10 cellular contexts compared by ENCODE assay signal in the genomic region with DNA sequence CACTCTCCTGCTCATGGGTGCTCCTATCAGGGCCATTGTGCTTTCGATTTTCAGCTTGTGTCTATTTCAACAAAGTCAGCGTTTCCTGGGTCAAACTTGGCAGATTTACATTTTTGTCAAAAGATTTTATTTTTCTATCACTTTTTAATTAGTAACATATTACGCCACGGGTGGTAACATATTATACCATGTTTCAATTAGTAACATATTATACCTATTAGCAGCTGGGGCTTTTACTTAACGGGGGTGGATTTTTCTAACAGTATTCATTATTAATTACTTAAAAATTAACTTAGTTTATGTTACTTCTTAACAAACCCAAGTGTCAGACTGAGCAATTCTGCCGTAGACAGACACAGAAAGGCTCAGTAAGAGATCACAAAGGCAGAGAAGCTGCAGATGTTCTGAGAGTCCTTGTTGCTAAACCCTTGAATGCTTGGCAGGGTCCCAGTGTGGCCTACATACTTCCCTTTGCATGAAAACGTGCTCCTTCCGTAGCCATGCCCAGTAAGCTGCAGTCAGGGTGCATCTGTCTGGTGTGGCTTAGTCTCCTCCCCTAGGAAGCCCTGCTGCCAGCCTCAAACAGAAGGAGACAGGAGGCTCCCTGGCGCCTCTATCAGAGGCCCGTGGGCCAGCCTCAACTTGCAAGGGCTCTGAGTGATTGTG.
DNase-seq lines count a peak whose midpoint lies in the region; ATAC-seq, FAIRE-seq and TF ChIP-seq lines count a peak whose summit lies in the region.
"Had no signal": no experiment of that assay in that cellular context is flagged by ENCODE, and none has a peak within 500 bp of the region (broad histone marks: within the 10 kb centered on the region; RNA-seq: fewer than 3 reads in every experiment).

No MANE protein-coding gene starts in this region.

- no peak overlapping the region for H3K18ac ChIP-seq in mesenchymal stem cell (ENCODE audit: low read depth in 1 of 2, low read length in 2 of 2)

- H3K4me2 ChIP-seq in mesenchymal stem cell (ENCODE audit: low read length, poor library complexity, severe bottlenecking), result peak overlapping the region; percentile 10

- no peak overlapping the region for H3K14ac ChIP-seq in mesenchymal stem cell (ENCODE audit: low read length in 2 of 2)

- peak overlapping the region; percentile 96 for H3K27ac ChIP-seq in mesenchymal stem cell (ENCODE audit: low read length, poor library complexity, severe bottlenecking)

- no peak for TF ChIP-seq CTCF in GM06990 (IDR thresholded peaks at IDR 0.05; ENCODE audit: insufficient read depth, low read length, poor library complexity, severe bottlenecking)

- no peak overlapping the region for H2BK12ac ChIP-seq in mesenchymal stem cell (ENCODE audit: low read length in 2 of 2)

- peak overlapping the region; percentile 52 for H2AK5ac ChIP-seq in mesenchymal stem cell (ENCODE audit: low read length, severe bottlenecking)

- DNase-seq in GM06990 (ENCODE audit: extremely low read depth, insufficient read length) (peak; percentile 3), RCC 7860 (ENCODE audit: low spot score) (no peak), mesenchymal stem cell (no peak), inferior parietal cortex (ENCODE audit: extremely low spot score) (no peak), HAP-1 (ENCODE audit: low spot score in 2 of 2) (no peak), DMS53 treated with DMSO at 0.1 percent for 48 hours (lab: John Stamatoyannopoulos, UW; ENCODE audit: unreplicated experiment) (no peak)
- DNase-seq: NCI-H1436 had no signal

- ATAC-seq in HG02678 (IDR thresholded peaks at IDR 0.05; ENCODE audit: unreplicated experiment), result peak; percentile 88
- no peak for ATAC-seq in GM21576 (IDR thresholded peaks at IDR 0.05; ENCODE audit: unreplicated experiment)
- ATAC-seq: mucosa of descending colon had no signal

- H2BK120ac ChIP-seq in mesenchymal stem cell (ENCODE audit: low read depth, low read length), result no peak overlapping the region

- H3K4me3 ChIP-seq in GM06990 (replicated peaks; ENCODE audit: low read depth, low read length) (no peak overlapping the region), mesenchymal stem cell (ENCODE audit: insufficient read depth in 1 of 2, low read depth in 1 of 2, low read length in 2 of 2) (no peak overlapping the region), HAP-1 (no peak overlapping the region)
- H3K4me3 ChIP-seq: mucosa of descending colon had no signal

- peak; percentile 72 for FAIRE-seq in RCC 7860 (lab: Jason Lieb, UNC)

- peak overlapping the region; percentile 78 for H2BK5ac ChIP-seq in mesenchymal stem cell (ENCODE audit: low read depth, low read length, poor library complexity, severe bottlenecking)

- H3K9me3 ChIP-seq in mesenchymal stem cell (ENCODE audit: control insufficient read depth, low read length) (no peaks in the 10 kb centered on the region), HAP-1 (no peaks in the 10 kb centered on the region)
- H3K9me3 ChIP-seq: mucosa of descending colon had no signal

- H3K9ac ChIP-seq in mesenchymal stem cell (ENCODE audit: low read length), result peak overlapping the region; percentile 3

- H4K8ac ChIP-seq in mesenchymal stem cell (ENCODE audit: low read length), result no peak overlapping the region

- H3K36me3 ChIP-seq in GM06990 (ENCODE audit: control insufficient read depth, insufficient read depth, low read length) (no peaks in the 10 kb centered on the region), mesenchymal stem cell (ENCODE audit: control insufficient read depth in 1 of 2, insufficient read depth in 2 of 2, low read depth in 1 of 2, low read length in 2 of 2) (no peaks in the 10 kb centered on the region), HAP-1 (replicated peaks) (no peaks in the 10 kb centered on the region)

- no peak overlapping the region for H4K91ac ChIP-seq in mesenchymal stem cell (ENCODE audit: low read length)

- no peak overlapping the region for H3K23ac ChIP-seq in mesenchymal stem cell (ENCODE audit: low read length in 2 of 2)

- H2AFZ ChIP-seq in mesenchymal stem cell (ENCODE audit: low read depth, low read length), result no peak overlapping the region

- H3K27me3 ChIP-seq in GM06990 (replicated peaks; ENCODE audit: control insufficient read depth, insufficient read depth, low read length) (no peaks in the 10 kb centered on the region), mesenchymal stem cell (ENCODE audit: control insufficient read depth in 1 of 2, insufficient read depth in 1 of 2, low read length in 2 of 2) (no peaks in the 10 kb centered on the region), HAP-1 (ENCODE audit: low read depth) (no peaks in the 10 kb centered on the region)

- H3K4me1 ChIP-seq in mesenchymal stem cell (ENCODE audit: control insufficient read depth, insufficient read depth, low read depth, low read length) (peaks cover 20% of the 10 kb centered on the region), HAP-1 (no peaks in the 10 kb centered on the region)

- no peak overlapping the region for H2BK15ac ChIP-seq in mesenchymal stem cell (ENCODE audit: low read depth, poor library complexity, severe bottlenecking)

- 84% methylated on average over 6 of the region's 10 CpGs for WGBS in mesenchymal stem cell

- H3K4ac ChIP-seq in mesenchymal stem cell (ENCODE audit: low read depth in 1 of 2, low read length in 2 of 2), result no peak overlapping the region

- in situ Hi-C loops in HAP-1 (cut with MboI; ENCODE audit: low sequenced_read_pairs), result no loop called here

- H3K79me1 ChIP-seq in mesenchymal stem cell (replicated peaks; ENCODE audit: low read length, poor library complexity, severe bottlenecking), result no peaks in the 10 kb centered on the region
